Comparison of ENCODE assay signal across 31 cellular contexts in genomic region chr7:69433086-69433485, GRCh38.
"Had no signal": no experiment of that assay in that cellular context is flagged by ENCODE, and none has a peak within 500 bp of the region (broad histone marks: within the 10 kb centered on the region; RNA-seq: fewer than 3 reads in every experiment).

No MANE protein-coding gene starts in this region.

- H3K36me3 ChIP-seq: brain microvascular endothelial cell, gastrocnemius medialis, heart left ventricle had no signal

- H3K4me1 Mint-ChIP-seq: activated T-helper 17 cell treated with anti-CD3 and anti-CD28 coated beads, Interleukin-2, amount 50 U/mL, for 72 hours had no signal

- H3K4me3 ChIP-seq: coronary artery, dorsolateral prefrontal cortex, gastrocnemius medialis, heart left ventricle had no signal

- H3K4me3 Mint-ChIP-seq: activated CD8-positive, alpha-beta T cell treated with anti-CD3 and anti-CD28 coated beads for 36 hours; activated naive CD8-positive, alpha-beta T cell; activated T-cell treated with anti-CD3 and anti-CD28 coated beads, Interleukin-2, amount 50 U/mL, for 4 hours; activated T-helper 17 cell treated with anti-CD3 and anti-CD28 coated beads, Interleukin-2, amount 50 U/mL, for 72 hours; central memory CD8-positive, alpha-beta T cell; dendritic cell treated with granulocyte-macrophage colony-stimulating factor and Interleukin-4, amounts not matched to agents 40 ng/mL and 50 ng/mL, for 4 days; endodermal cell; WTC11 had no signal

- H3K4me1 ChIP-seq: foreskin keratinocyte, gastrocnemius medialis had no signal

- H3K27me3 ChIP-seq: brain microvascular endothelial cell, dorsolateral prefrontal cortex, gastrocnemius medialis, heart left ventricle had no signal

- FAIRE-seq: astrocyte, TTC549 had no signal

- H3K9me3 Mint-ChIP-seq: dendritic cell treated with granulocyte-macrophage colony-stimulating factor and Interleukin-4, amounts not matched to agents 40 ng/mL and 50 ng/mL, for 4 days had no signal

- H3K27ac ChIP-seq: brain microvascular endothelial cell, coronary artery, dorsolateral prefrontal cortex, foreskin keratinocyte, gastrocnemius medialis, heart left ventricle, VCaP had no signal

- ATAC-seq: activated CD8-positive, alpha-beta T cell treated with anti-CD3 and anti-CD28 coated beads for 36 hours; activated T-cell treated with anti-CD3 and anti-CD28 coated beads, Interleukin-2, amount 50 U/mL, for 4 hours; activated T-helper 17 cell treated with anti-CD3 and anti-CD28 coated beads, Interleukin-2, amount 50 U/mL, for 72 hours; esophagus mucosa; foreskin keratinocyte; gastrocnemius medialis; heart left ventricle; WTC11 had no signal

- H3K36me3 Mint-ChIP-seq: activated naive CD8-positive, alpha-beta T cell; WTC11 had no signal

- H3K27ac Mint-ChIP-seq: activated CD8-positive, alpha-beta T cell treated with anti-CD3 and anti-CD28 coated beads for 36 hours; activated naive CD8-positive, alpha-beta T cell; activated T-helper 17 cell treated with anti-CD3 and anti-CD28 coated beads, Interleukin-2, amount 50 U/mL, for 72 hours; dendritic cell treated with granulocyte-macrophage colony-stimulating factor and Interleukin-4, amounts not matched to agents 40 ng/mL and 50 ng/mL, for 4 days; endodermal cell; WTC11 had no signal

- DNase-seq: activated CD4-positive, alpha-beta T cell treated with anti-CD3 and anti-CD28 coated beads for 48 hours; activated CD4-positive, alpha-beta T cell treated with anti-CD3 and anti-CD28 coated beads, Interleukin-2, amount 50 U/mL, for 1 hour; activated CD4-positive, alpha-beta T cell treated with anti-CD3 and anti-CD28 coated beads, Interleukin-2, amount 50 U/mL, for 48 hours; activated CD8-positive, alpha-beta memory T cell treated with anti-CD3 and anti-CD28 coated beads for 24 hours; activated CD8-positive, alpha-beta T cell treated with anti-CD3 and anti-CD28 coated beads for 36 hours; activated effector memory CD4-positive, alpha-beta T cell treated with Interleukin-2 at 50 U/mL for 16 hours; activated gamma-delta T cell treated with Interleukin-2 at 50 U/mL for 16 hours; activated naive CD4-positive, alpha-beta T cell treated with anti-CD3 and anti-CD28 coated beads, Interleukin-2, amount 50 U/mL, for 16 hours; activated naive CD4-positive, alpha-beta T cell treated with Interleukin-2 at 50 U/mL for 16 hours; activated T-cell treated with anti-CD3 and anti-CD28 coated beads, Interleukin-2, amount 50 U/mL, for 4 hours; amniotic stem cell; anterior cingulate cortex; brain microvascular endothelial cell; dorsolateral prefrontal cortex; effector memory CD4-positive, alpha-beta T cell; endodermal cell; foreskin keratinocyte; gastrocnemius medialis; glutamatergic neuron; heart left ventricle; T-helper 2 cell had no signal

- H3K9me3 ChIP-seq: gastrocnemius medialis, heart left ventricle had no signal
